8 cellular contexts compared by ENCODE assay signal in genomic region chr11:69049490-69049867, GRCh38. TPM values are rescaled to one million over a fixed set of nuclear protein-coding genes. Genes with fewer than 3 reads are reported as not detected.
DNase-seq lines count a peak whose midpoint lies in the region; ATAC-seq, FAIRE-seq and TF ChIP-seq lines count a peak whose summit lies in the region.

No MANE protein-coding gene starts in this region.

- no peak for TF ChIP-seq POLR2A in HepG2 (IDR thresholded peaks at IDR 0.05; ENCODE audit: insufficient read depth in 1 of 2, low read depth in 2 of 2, low read length in 2 of 2)

- peak overlapping the region; percentile 95 for H3K9ac ChIP-seq in DND-41 (ENCODE audit: low read depth, low read length)
- peak overlapping the region; percentile 97 for H3K9ac ChIP-seq in NT2/D1 (ENCODE audit: insufficient read length, low read depth)
- H3K9ac ChIP-seq in HepG2 (ENCODE audit: insufficient read depth, low read depth, low read length): peak overlapping the region; percentile 89

- peak overlapping the region in 4 of 5 experiments; percentile 29 to 80 (median 70) for H3K27ac Mint-ChIP-seq in brain

- H4K20me1 ChIP-seq in DND-41 (ENCODE audit: insufficient read depth, low read length) (peaks cover 33% of the 10 kb centered on the region), HepG2 (ENCODE audit: insufficient read depth, low read length) (0 out of 2 replicates have a peak, but pooled peaks cover 3% of the 10 kb centered on the region)

- TF ChIP-seq EP300 in HepG2 (IDR thresholded peaks at IDR 0.05; ENCODE audit: low read depth in 2 of 2, low read length in 2 of 2): no peak
- TF ChIP-seq EP300 in HepG2 (CRISPR knock-in tag; IDR thresholded peaks at IDR 0.05; ENCODE audit: borderline replicate concordance): no peak

- H3K4me2 ChIP-seq in DND-41 (ENCODE audit: insufficient read depth, low read length): peak overlapping the region; percentile 98
- H3K4me2 ChIP-seq in HepG2 (ENCODE audit: low read depth, low read length): peak overlapping the region; percentile 88

- intact Hi-C loops in HepG2 (cut with micrococcal nuclease; ENCODE audit: unreplicated experiment): no loop called here

- no peak for FAIRE-seq in HepG2 (lab: Jason Lieb, UNC)

- in situ Hi-C loops in HepG2 (cut with HindIII; ENCODE audit: extremely low pct_ligation_motif_present, low pct_unique_long_range_greater_than_20kb): no loop called here

- no peak for TF ChIP-seq CTCF in DND-41 (IDR thresholded peaks at IDR 0.05; ENCODE audit: borderline replicate concordance, extremely low read depth, low read length, poor library complexity, severe bottlenecking)
- no peak for TF ChIP-seq CTCF in brain (conservative IDR thresholded peaks at IDR 0.05)
- no peak for TF ChIP-seq CTCF in HepG2 (CRISPR knock-in tag; IDR thresholded peaks at IDR 0.05)
- TF ChIP-seq CTCF in thoracic aorta (IDR thresholded peaks at IDR 0.05): no peak

- H3K36me3 ChIP-seq in DND-41 (ENCODE audit: insufficient read depth, low read length) (peaks cover 11% of the 10 kb centered on the region), NT2/D1 (ENCODE audit: insufficient read depth, insufficient read length, low read length) (peaks cover 40% of the 10 kb centered on the region), HepG2 (replicated peaks in 1 of 2; ENCODE audit: control insufficient read depth in 1 of 2, insufficient read depth in 2 of 2, low read length in 2 of 2) (peaks cover 0 to 4% of the 10 kb centered on the region in 2 experiments; a peak in 2 of 5 replicates), thoracic aorta (no peaks in the 10 kb centered on the region)

- H3K4me3 Mint-ChIP-seq in brain: peak overlapping the region; percentile 80 to 90 (median 85)

- H3K9me3 ChIP-seq in DND-41 (ENCODE audit: insufficient read depth, low read length, severe bottlenecking) (no peaks in the 10 kb centered on the region), NT2/D1 (ENCODE audit: insufficient read depth, low read length) (no peaks in the 10 kb centered on the region), HepG2 (ENCODE audit: low read length) (no peaks in the 10 kb centered on the region), thoracic aorta (no peaks in the 10 kb centered on the region)

- ATAC-seq in DND-41 (ENCODE audit: insufficient read depth, low read depth): no peak
- no peak for ATAC-seq in HepG2
- ATAC-seq in thoracic aorta (ENCODE audit: insufficient number of reproducible peaks, low FRiP score, low read depth): no peak
- ATAC-seq in GM19328 (IDR thresholded peaks at IDR 0.05; ENCODE audit: unreplicated experiment): no peak

- CTCF ChIA-PET in HepG2 (lab: Yijun Ruan, JAX; ENCODE audit: low intra/inter-chr PET ratio, low total read pairs): no interaction called here

- no peaks in the 10 kb centered on the region for H3K9me3 Mint-ChIP-seq in brain

- DNase-seq in DND-41 (peak; percentile 37), NT2/D1 (ENCODE audit: low read depth, low spot score) (no peak), HepG2 (ENCODE audit: low spot score) (no peak), thoracic aorta (ENCODE audit: low spot score) (no peak), NCI-H2196 treated with DMSO at 0.1 percent for 48 hours (lab: John Stamatoyannopoulos, UW; ENCODE audit: unreplicated experiment) (no peak), kidney glomerular epithelial cell (lab: John Stamatoyannopoulos, UW) (no peak)

- POLR2A ChIA-PET in HepG2 (lab: Yijun Ruan, JAX): no interaction called here

- H3K27me3 ChIP-seq in DND-41 (ENCODE audit: insufficient read depth, low read length, poor library complexity) (no peaks in the 10 kb centered on the region), NT2/D1 (ENCODE audit: insufficient read depth, insufficient read length) (no peaks in the 10 kb centered on the region), HepG2 (ENCODE audit: control insufficient read depth in 1 of 2, insufficient read depth in 2 of 2, low read length in 2 of 2) (no peaks in the 10 kb centered on the region), thoracic aorta (replicated peaks; ENCODE audit: insufficient read depth) (no peaks in the 10 kb centered on the region)

- BruUV-seq in HepG2 (replicated peaks; lab: Mats Ljungman, UMichigan): no TSS peak

- H2AFZ ChIP-seq in DND-41 (ENCODE audit: low read depth, low read length) (peak overlapping the region; percentile 89), HepG2 (ENCODE audit: low read length) (no peak overlapping the region)

- H3K4me1 ChIP-seq in DND-41 (ENCODE audit: insufficient read depth, low read length) (peaks cover 31% of the 10 kb centered on the region), NT2/D1 (ENCODE audit: insufficient read depth, insufficient read length) (peaks cover 16% of the 10 kb centered on the region), HepG2 (ENCODE audit: insufficient read depth, low read length) (peaks cover 49% of the 10 kb centered on the region), thoracic aorta (ENCODE audit: control insufficient read depth in 1 of 2, low read depth in 2 of 2) (peaks cover 13 to 50% of the 10 kb centered on the region in 2 donors)

- peak overlapping the region; percentile 73 for H3K27ac ChIP-seq in DND-41 (ENCODE audit: low read length)
- H3K27ac ChIP-seq in HepG2 (ENCODE audit: extremely low read length, insufficient read depth, low read length): peak overlapping the region; percentile 54
- H3K27ac ChIP-seq in thoracic aorta: peak overlapping the region; percentile 78 to 84

- H3K27me3 Mint-ChIP-seq in brain: peaks cover 4% of the 10 kb centered on the region

- H3K4me3 ChIP-seq in DND-41 (ENCODE audit: low read depth in 1 of 2, low read length in 2 of 2) (peak overlapping the region; percentile 83 to 89), NT2/D1 (ENCODE audit: insufficient read length, low read depth) (peak overlapping the region; percentile 82), HepG2 (replicated peaks in 1 of 3; ENCODE audit: insufficient read depth in 1 of 3, low read depth in 2 of 3, low read length in 3 of 3) (peak overlapping the region; percentile 69 to 97 (median 80)), thoracic aorta (peak overlapping the region; percentile 77)

- peaks cover 47% of the 10 kb centered on the region for H3K79me2 ChIP-seq in DND-41 (ENCODE audit: insufficient read depth, low read length)
- H3K79me2 ChIP-seq in HepG2 (ENCODE audit: insufficient read depth, low read length): peaks cover 9% of the 10 kb centered on the region

- WGBS in HepG2 (ENCODE audit: low lambda C conversion rate): 21% methylated on average over 11 of the region's 15 CpGs

- no peaks in the 10 kb centered on the region for H3K36me3 Mint-ChIP-seq in brain

- TF ChIP-seq RAD21 in HepG2 (CRISPR knock-in tag; IDR thresholded peaks at IDR 0.05): no peak

- peaks cover 53% of the 10 kb centered on the region for H3K4me1 Mint-ChIP-seq in brain

RNA-seq across cellular contexts. Expression of gene TPCN2, which starts 0.7 kb away (rescaled TPM):
- polyA plus RNA-seq in brain (ENCODE audit: insufficient read depth, low read depth, low replicate concordance) (2.7 TPM), HepG2 (2011; rRNA removed) (5.6 and 6.9 TPM in 2 replicates)
- total RNA-seq in HepG2 (2016; rRNA removed; fragmentation: Illumina TruSeq; extraction: Trizol) (2.0 and 5.9 TPM in 2 replicates), thoracic aorta (10 to 100 TPM; 34.7 to 38.0 TPM)
- 3.5 and 4.3 TPM in 2 replicates for total RNA-seq in HepG2 (2016; cell fraction: cytosol; rRNA removed; fragmentation: Illumina TruSeq; extraction: Trizol; ENCODE audit: low read depth)
- total RNA-seq in HepG2 (2016; cell fraction: insoluble cytoplasmic fraction; rRNA removed; fragmentation: Illumina TruSeq; extraction: Trizol): 1.8 and 5.7 TPM in 2 replicates
- total RNA-seq in HepG2 (2016; cell fraction: membrane; rRNA removed; fragmentation: Illumina TruSeq; extraction: Trizol): 2.4 and 2.5 TPM in 2 replicates
- total RNA-seq in HepG2 (2016; cell fraction: nucleus; rRNA removed; fragmentation: Illumina TruSeq; extraction: Trizol): 7.8 and 11.5 TPM in 2 replicates
- polyA plus RNA-seq in HepG2 (2011; cell fraction: cytosol; rRNA removed): 3.3 and 3.5 TPM in 2 replicates
- polyA plus RNA-seq in HepG2 (2011; cell fraction: nucleus; rRNA removed): 37.2 and 42.8 TPM in 2 replicates
- polyA plus RNA-seq in HepG2 (2012): 4.5 and 4.7 TPM in 2 replicates
- 0.52 and 0.74 TPM in 2 replicates for polyA plus RNA-seq in HepG2 (2016; cell fraction: cytosol; fragmentation: Illumina TruSeq; extraction: Trizol; ENCODE audit: low read depth)
- 1.7 and 2.1 TPM in 2 replicates for polyA plus RNA-seq in HepG2 (2016; cell fraction: insoluble cytoplasmic fraction; fragmentation: Illumina TruSeq; extraction: Trizol; ENCODE audit: low read depth)
- 1.3 TPM in 2 replicates for polyA plus RNA-seq in HepG2 (2016; cell fraction: membrane; fragmentation: Illumina TruSeq; extraction: Trizol; ENCODE audit: low read depth)
- 17.8 and 19.4 TPM in 2 replicates for polyA plus RNA-seq in HepG2 (2016; cell fraction: nucleus; fragmentation: Illumina TruSeq; extraction: Trizol; ENCODE audit: insufficient read depth, low read depth)
- 10.3 and 20.2 TPM in 2 replicates for polyA minus RNA-seq in HepG2 (2011; rRNA and poly(A)+ RNA removed; ENCODE audit: low replicate concordance)
- 1.6 TPM in 2 replicates for polyA minus RNA-seq in HepG2 (2011; cell fraction: cytosol; rRNA and poly(A)+ RNA removed)
- polyA minus RNA-seq in HepG2 (2011; cell fraction: nucleus; rRNA and poly(A)+ RNA removed): 14.9 and 16.5 TPM in 2 replicates

RNA-seq across cellular contexts. Expression of gene MRGPRF, which starts 36.4 kb away (rescaled TPM):
- polyA plus RNA-seq in brain (ENCODE audit: insufficient read depth, low read depth, low replicate concordance): 2.3 TPM
- not detected in 2 replicates for total RNA-seq in HepG2 (2016; rRNA removed; fragmentation: Illumina TruSeq; extraction: Trizol)
- not detected in 2 replicates for total RNA-seq in HepG2 (2016; cell fraction: cytosol; rRNA removed; fragmentation: Illumina TruSeq; extraction: Trizol; ENCODE audit: low read depth)
- total RNA-seq in HepG2 (2016; cell fraction: insoluble cytoplasmic fraction; rRNA removed; fragmentation: Illumina TruSeq; extraction: Trizol): not detected in 2 replicates
- not detected in 2 replicates for total RNA-seq in HepG2 (2016; cell fraction: membrane; rRNA removed; fragmentation: Illumina TruSeq; extraction: Trizol)
- total RNA-seq in HepG2 (2016; cell fraction: nucleus; rRNA removed; fragmentation: Illumina TruSeq; extraction: Trizol): not detected in 2 replicates
- polyA plus RNA-seq in HepG2 (2011; rRNA removed): not detected in 2 replicates
- not detected in 2 replicates for polyA plus RNA-seq in HepG2 (2011; cell fraction: cytosol; rRNA removed)
- polyA plus RNA-seq in HepG2 (2011; cell fraction: nucleus; rRNA removed): not detected in 2 replicates
- polyA plus RNA-seq in HepG2 (2012): not detected in 2 replicates
- not detected in 2 replicates for polyA plus RNA-seq in HepG2 (2016; cell fraction: cytosol; fragmentation: Illumina TruSeq; extraction: Trizol; ENCODE audit: low read depth)
- not detected in 2 replicates for polyA plus RNA-seq in HepG2 (2016; cell fraction: insoluble cytoplasmic fraction; fragmentation: Illumina TruSeq; extraction: Trizol; ENCODE audit: low read depth)
- not detected in 2 replicates for polyA plus RNA-seq in HepG2 (2016; cell fraction: membrane; fragmentation: Illumina TruSeq; extraction: Trizol; ENCODE audit: low read depth)
- not detected in 2 replicates for polyA plus RNA-seq in HepG2 (2016; cell fraction: nucleus; fragmentation: Illumina TruSeq; extraction: Trizol; ENCODE audit: insufficient read depth, low read depth)
- polyA minus RNA-seq in HepG2 (2011; rRNA and poly(A)+ RNA removed; ENCODE audit: low replicate concordance): 1.1 TPM in 1 of 2 replicates, not detected in the other
- polyA minus RNA-seq in HepG2 (2011; cell fraction: cytosol; rRNA and poly(A)+ RNA removed): not detected in 2 replicates
- polyA minus RNA-seq in HepG2 (2011; cell fraction: nucleus; rRNA and poly(A)+ RNA removed): not detected in 2 replicates
- 100 to 1,000 TPM in 1 of 2 donors, 10 to 100 TPM in 1; 67.5 to 171 TPM for total RNA-seq in thoracic aorta

Comparison
In these comparisons a context has a peak if more than half of its experiments do, and no peak if none do; other contexts are left out.
1. RNA of gene MRGPRF, which starts 36.4 kb away (total RNA-seq): 67.5 to 171 TPM in thoracic aorta; not detected in HepG2; every median in the first group is over 10 times any median in the second.
2. Peak in every context shown above with its lines, with median percentiles within 50 percentile points of each other: H3K27ac ChIP-seq, H3K4me3 ChIP-seq and H3K9ac ChIP-seq.